In the genomic region with DNA sequence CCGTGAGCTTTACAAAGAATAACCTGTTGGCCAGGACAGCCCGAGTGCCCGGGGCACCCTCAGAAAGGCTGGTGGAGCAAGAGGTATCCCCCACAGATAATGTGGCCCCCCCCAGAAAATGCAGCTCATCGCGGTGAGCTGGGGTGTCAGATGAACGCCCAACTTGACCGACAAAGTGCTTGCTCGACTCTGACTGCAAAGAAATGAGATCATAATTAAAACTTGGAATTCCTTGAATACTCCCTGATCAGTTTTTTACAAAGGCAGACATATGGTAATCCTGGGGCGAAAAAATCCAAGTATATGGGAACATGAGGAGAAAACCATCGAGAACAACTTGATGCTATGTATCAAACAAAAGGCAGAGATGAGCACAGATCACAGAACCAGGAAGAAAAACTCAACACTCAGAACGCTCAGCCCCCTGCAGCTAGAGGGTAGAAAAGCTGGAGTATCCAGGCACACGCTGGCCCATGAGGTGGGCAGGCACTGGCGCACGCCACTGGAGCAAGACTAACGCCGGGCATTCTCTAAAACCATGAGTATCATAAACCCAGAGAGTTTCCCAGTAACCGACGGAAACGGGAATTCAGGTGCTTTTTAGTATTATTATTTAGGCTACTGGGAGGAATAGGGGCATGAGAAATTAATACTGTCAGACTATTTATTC, we compare ENCODE assay signal across 14 cellular contexts.
DNase-seq lines count a peak whose midpoint lies in the region; ATAC-seq, FAIRE-seq and TF ChIP-seq lines count a peak whose summit lies in the region.
"Had no signal": no experiment of that assay in that cellular context is flagged by ENCODE, and none has a peak within 500 bp of the region (broad histone marks: within the 10 kb centered on the region; RNA-seq: fewer than 3 reads in every experiment).

No MANE protein-coding gene starts in this region.

- peaks cover 12% of the 10 kb centered on the region for H3K9me3 ChIP-seq in skeletal muscle satellite cell (replicated peaks; ENCODE audit: low read length)
- H3K9me3 ChIP-seq: thoracic aorta had no signal

- peak overlapping the region; percentile 38; the same call in 1 of the 2 replicates for H3K27ac Mint-ChIP-seq in HFFc6
- H3K27ac Mint-ChIP-seq in endothelial cell (ENCODE audit: unreplicated experiment): no peak overlapping the region
- H3K27ac Mint-ChIP-seq: activated CD4-positive, alpha-beta T cell treated with anti-CD3 and anti-CD28 coated beads, Interleukin-2, amount 10 ng/mL, durations not matched to agents 24 days and 14 days; T-helper 2 cell treated with Interferon-gamma antibody and Interleukin-4, amounts not matched to agents 5 μg/mL and 100 μg/mL, for 36 hours had no signal

- DNase-seq in HFFc6 (no peak), endothelial cell (ENCODE audit: low spot score) (no peak), left kidney (ENCODE audit: low read depth, low spot score) (peak; percentile 78), GM12892 (ENCODE audit: insufficient read length) (no peak)
- DNase-seq in NK-92 treated with Interleukin-12 subunit alpha and Interleukin-12 subunit beta, amount 100 ng/mL, for 24 hours (lab: John Stamatoyannopoulos, UW): no peak
- DNase-seq: activated CD4-positive, alpha-beta T cell treated with anti-CD3 and anti-CD28 coated beads, Interleukin-2, amount 10 ng/mL, durations not matched to agents 24 days and 14 days; DMS53; NCI-H1694 treated with DMSO at 0.1 percent for 48 hours; NCI-H524 had no signal

- peaks cover 65% of the 10 kb centered on the region for H3K36me3 ChIP-seq in skeletal muscle satellite cell (ENCODE audit: insufficient read depth, low read length)

- TF ChIP-seq POLR2A in GM12892 (IDR thresholded peaks at IDR 0.05; ENCODE audit: low read depth, low read length): no peak

- H3K4me1 ChIP-seq in skeletal muscle satellite cell (ENCODE audit: control insufficient read depth, insufficient read depth, low read length): peaks cover 68% of the 10 kb centered on the region

- no peak for FAIRE-seq in GM12892 (lab: Jason Lieb, UNC)

- ATAC-seq in HG03139 (IDR thresholded peaks at IDR 0.05; ENCODE audit: unreplicated experiment) (no peak), GM18861 (IDR thresholded peaks at IDR 0.05; ENCODE audit: unreplicated experiment) (no peak)

- H3K9ac ChIP-seq in skeletal muscle satellite cell (ENCODE audit: low read depth, low read length): peak overlapping the region; percentile 73

- H3K36me3 Mint-ChIP-seq in HFFc6 (ENCODE audit: low read depth): peaks cover 93% of the 10 kb centered on the region
- peaks cover 18% of the 10 kb centered on the region for H3K36me3 Mint-ChIP-seq in endothelial cell (ENCODE audit: low read depth, unreplicated experiment)

- H3K9me3 Mint-ChIP-seq in HFFc6: peaks cover 19% of the 10 kb centered on the region
- no peaks in the 10 kb centered on the region for H3K9me3 Mint-ChIP-seq in endothelial cell (ENCODE audit: unreplicated experiment)
- H3K9me3 Mint-ChIP-seq: activated CD4-positive, alpha-beta T cell treated with anti-CD3 and anti-CD28 coated beads, Interleukin-2, amount 10 ng/mL, durations not matched to agents 24 days and 14 days; T-helper 2 cell treated with Interferon-gamma antibody and Interleukin-4, amounts not matched to agents 5 μg/mL and 100 μg/mL, for 36 hours had no signal

- H3K4me3 Mint-ChIP-seq in HFFc6 (peak overlapping the region; percentile 22; the same call in 1 of the 2 replicates), endothelial cell (ENCODE audit: unreplicated experiment) (peak overlapping the region; percentile 0)
- H3K4me3 Mint-ChIP-seq: activated CD4-positive, alpha-beta T cell treated with anti-CD3 and anti-CD28 coated beads, Interleukin-2, amount 10 ng/mL, durations not matched to agents 24 days and 14 days; T-helper 2 cell treated with Interferon-gamma antibody and Interleukin-4, amounts not matched to agents 5 μg/mL and 100 μg/mL, for 36 hours had no signal

- H3K4me3 ChIP-seq in skeletal muscle satellite cell (ENCODE audit: low read length): peak overlapping the region; percentile 43
- H3K4me3 ChIP-seq: thoracic aorta had no signal

- H3K27me3 ChIP-seq in skeletal muscle satellite cell (ENCODE audit: control insufficient read depth, insufficient read depth, low read length): no peaks in the 10 kb centered on the region

- no peak for TF ChIP-seq CTCF in HFFc6 (IDR thresholded peaks at IDR 0.05)
- TF ChIP-seq CTCF in endothelial cell (IDR thresholded peaks at IDR 0.05; ENCODE audit: unreplicated experiment): no peak

- peak overlapping the region; percentile 70 for H3K4me2 ChIP-seq in skeletal muscle satellite cell (ENCODE audit: low read length)

- H3K4me1 Mint-ChIP-seq in HFFc6 (ENCODE audit: low read depth) (peaks cover 95% of the 10 kb centered on the region), endothelial cell (ENCODE audit: unreplicated experiment) (peaks cover 4% of the 10 kb centered on the region)

- peaks cover 23% of the 10 kb centered on the region for H3K27me3 Mint-ChIP-seq in HFFc6 (ENCODE audit: insufficient read depth)
- H3K27me3 Mint-ChIP-seq in endothelial cell (ENCODE audit: unreplicated experiment): peaks cover 4% of the 10 kb centered on the region
- H3K27me3 Mint-ChIP-seq: activated CD4-positive, alpha-beta T cell treated with anti-CD3 and anti-CD28 coated beads, Interleukin-2, amount 10 ng/mL, durations not matched to agents 24 days and 14 days had no signal
